8 cellular contexts compared by ENCODE assay signal in genomic region chr11:76670475-76671235, GRCh38. TPM values are rescaled to one million over a fixed set of nuclear protein-coding genes. Genes with fewer than 3 reads are reported as not detected.
DNase-seq lines count a peak whose midpoint lies in the region; ATAC-seq and TF ChIP-seq lines count a peak whose summit lies in the region.

Gene LRRC32 (minus strand): TSS chr11:76670747. CDS start chr11:76665954, 4,793 bp downstream.

- peak within 1 kb of the TSS; percentile 73 to 83 for H3K4me3 Mint-ChIP-seq in CD14-positive monocyte
- H3K4me3 Mint-ChIP-seq in activated naive CD4-positive, alpha-beta T cell treated with anti-CD3 and anti-CD28 coated beads, Interleukin-2, amount 10 ng/mL, durations not matched to agents 7 days and 5 days: peak within 1 kb of the TSS; percentile 59

- peak within 1 kb of the TSS; percentile 80 for H3K27ac ChIP-seq in psoas muscle

- H3K27me3 Mint-ChIP-seq in CD14-positive monocyte (ENCODE audit: low read depth in 3 of 3): peaks cover 44 to 80% (median 57%) of the 10 kb centered on the region in 3 donors
- H3K27me3 Mint-ChIP-seq in activated naive CD4-positive, alpha-beta T cell treated with anti-CD3 and anti-CD28 coated beads, Interleukin-2, amount 10 ng/mL, durations not matched to agents 7 days and 5 days: peaks cover 63% of the 10 kb centered on the region

- CTCF ChIA-PET in activated naive CD4-positive, alpha-beta T cell treated with anti-CD3 and anti-CD28 coated beads, Interleukin-2, amount 10 ng/mL, durations not matched to agents 7 days and 5 days (lab: Charles Lee): interaction anchor here (2.7 kb wide), 1 partner anchor 72 kb away, joined by 11 read pairs; no protein-coding TSS in a partner anchor

- H3K36me3 Mint-ChIP-seq in CD14-positive monocyte: peaks cover 4 to 31% of the 10 kb centered on the region in 2 donors
- H3K36me3 Mint-ChIP-seq in activated naive CD4-positive, alpha-beta T cell treated with anti-CD3 and anti-CD28 coated beads, Interleukin-2, amount 10 ng/mL, durations not matched to agents 7 days and 5 days: no peaks in the 10 kb centered on the region

- H3K27ac Mint-ChIP-seq in CD14-positive monocyte: peak within 1 kb of the TSS in 6 of 7 donors; percentile 53 to 93 (median 77)
- no peak within 1 kb of the TSS for H3K27ac Mint-ChIP-seq in activated naive CD4-positive, alpha-beta T cell treated with anti-CD3 and anti-CD28 coated beads, Interleukin-2, amount 10 ng/mL, durations not matched to agents 7 days and 5 days

- H3K4me3 ChIP-seq in Jurkat, Clone E6-1 (ENCODE audit: low read length): peak within 1 kb of the TSS; percentile 5; the same call in 1 of the 2 replicates
- H3K4me3 ChIP-seq in psoas muscle: peak within 1 kb of the TSS; percentile 66

- intact Hi-C loops in CD14-positive monocyte (cut with micrococcal nuclease): loop anchor here (2.0 to 5.0 kb wide), 2 partner anchors 38 to 42 kb away; no protein-coding TSS in a partner anchor
- intact Hi-C loops in left cardiac atrium (cut with DNase I): loop anchor here in 1 of 2 donors (5.0 to 10.0 kb wide), 2 partner anchors 58 to 96 kb away; no protein-coding TSS in a partner anchor
- intact Hi-C loops in psoas muscle (cut with DNase I): loop anchor here in 1 of 2 donors (2.0 to 5.0 kb wide), 2 partner anchors 58 to 92 kb away; no protein-coding TSS in a partner anchor

- H3K4me1 ChIP-seq in psoas muscle: no peaks in the 10 kb centered on the region

- no peaks in the 10 kb centered on the region for H3K36me3 ChIP-seq in psoas muscle (ENCODE audit: insufficient read depth in 1 of 2, low read depth in 1 of 2)

- H3K9me3 Mint-ChIP-seq in CD14-positive monocyte: peaks cover 0 to 11% (median 3%) of the 10 kb centered on the region in 7 donors
- H3K9me3 Mint-ChIP-seq in activated naive CD4-positive, alpha-beta T cell treated with anti-CD3 and anti-CD28 coated beads, Interleukin-2, amount 10 ng/mL, durations not matched to agents 7 days and 5 days: no peaks in the 10 kb centered on the region

- H3K9me3 ChIP-seq in psoas muscle: no peaks in the 10 kb centered on the region

- no peak for TF ChIP-seq CTCF in CD14-positive monocyte (IDR thresholded peaks at IDR 0.05)
- TF ChIP-seq CTCF in psoas muscle (IDR thresholded peaks at IDR 0.05): no peak

- 2 to 4% (median 3%) methylated on average over 39 to 85 of the region's 85 CpGs for WGBS in psoas muscle, 3 donors

- peaks cover 0 to 19% (median 4%) of the 10 kb centered on the region in 3 donors for H3K27me3 ChIP-seq in psoas muscle (ENCODE audit: insufficient read depth in 3 of 3, low read length in 2 of 3)

- peaks cover 35% of the 10 kb centered on the region for H3K4me1 Mint-ChIP-seq in CD14-positive monocyte
- H3K4me1 Mint-ChIP-seq in activated naive CD4-positive, alpha-beta T cell treated with anti-CD3 and anti-CD28 coated beads, Interleukin-2, amount 10 ng/mL, durations not matched to agents 7 days and 5 days: peaks cover 29% of the 10 kb centered on the region

- ATAC-seq in left cardiac atrium (peak; percentile 50 to 60), psoas muscle (peak; percentile 42 to 63 (median 52)), GM18519 (IDR thresholded peaks at IDR 0.05; ENCODE audit: low FRiP score, unreplicated experiment) (no peak)

- peak; percentile 84 for DNase-seq in CD14-positive monocyte (ENCODE audit: low spot score)
- no peak for DNase-seq in Jurkat, Clone E6-1 (ENCODE audit: low read depth, low spot score)
- DNase-seq in activated naive CD4-positive, alpha-beta T cell treated with anti-CD3 and anti-CD28 coated beads, Interleukin-2, amount 10 ng/mL, durations not matched to agents 7 days and 5 days: peak; percentile 39
- DNase-seq in left cardiac atrium: peak; percentile 86
- peak; percentile 74 to 77 for DNase-seq in psoas muscle
- no peak for DNase-seq in SW 1271 (lab: John Stamatoyannopoulos, UW)
- no peak for DNase-seq in NCI-H187 treated with DMSO at 0.1 percent for 48 hours (lab: John Stamatoyannopoulos, UW)

RNA-seq across cellular contexts. Expression of gene LRRC32, which starts in this region (rescaled TPM):
- not detected for polyA plus RNA-seq in CD14-positive monocyte
- polyA plus RNA-seq in Jurkat, Clone E6-1 (2012; ENCODE audit: insufficient read depth, insufficient read length): not detected
- 10 to 100 TPM; 43.8 to 88.2 TPM for total RNA-seq in left cardiac atrium
- total RNA-seq in psoas muscle: 10 to 100 TPM; 14.7 to 32.9 (median 21.4) TPM
- polyA plus RNA-seq in psoas muscle: 10 to 100 TPM; 16.2 to 27.9 (median 16.7) TPM

Comparison
In these comparisons a context has a peak if more than half of its experiments do, and no peak if none do; other contexts are left out.
1. RNA of gene LRRC32 (polyA plus RNA-seq): 16.2 to 27.9 TPM in psoas muscle; not detected in CD14-positive monocyte; every median in the first group is over 10 times any median in the second.
2. Peak in DNase-seq in CD14-positive monocyte; RNA of the gene not detected or under 1 TPM.
3. DNase-seq: peak in activated naive CD4-positive, alpha-beta T cell treated with anti-CD3 and anti-CD28 coated beads, Interleukin-2, amount 10 ng/mL, durations not matched to agents 7 days and 5 days (single experiment), left cardiac atrium (single experiment) and psoas muscle (2 of 2); none in Jurkat, Clone E6-1 (single experiment), SW 1271 (0 of 2) and NCI-H187 treated with DMSO at 0.1 percent for 48 hours (single experiment).